In genomic region chr9:94511134-94511942, GRCh38 we compare ENCODE assay signal across 26 cellular contexts. TPM values are rescaled to one million over a fixed set of nuclear protein-coding genes. Genes with fewer than 3 reads are reported as not detected.
DNase-seq lines count a peak whose midpoint lies in the region; ATAC-seq, FAIRE-seq and TF ChIP-seq lines count a peak whose summit lies in the region.
"Had no signal": no experiment of that assay in that cellular context is flagged by ENCODE, and none has a peak within 500 bp of the region (broad histone marks: within the 10 kb centered on the region; RNA-seq: fewer than 3 reads in every experiment).

No MANE protein-coding gene starts in this region.

- TF ChIP-seq POLR2A in sigmoid colon (IDR thresholded peaks at IDR 0.05), result no peak

- no peak for FAIRE-seq in urothelium cell line (lab: Jason Lieb, UNC)
- FAIRE-seq: GM18507 had no signal

- no peak for ATAC-seq in GM21723 (IDR thresholded peaks at IDR 0.05; ENCODE audit: unreplicated experiment)
- ATAC-seq: activated CD8-positive, alpha-beta T cell treated with anti-CD3 and anti-CD28 coated beads, Interleukin-2, amount 10 ng/mL, durations not matched to agents 7 days and 5 days; activated T-cell treated with anti-CD3 and anti-CD28 coated beads, Interleukin-2, amount 50 U/mL, for 72 hours had no signal

- TF ChIP-seq CTCF in GM10266 (IDR thresholded peaks at IDR 0.05; ENCODE audit: control insufficient read depth, insufficient read depth, low read depth, missing control alignments) (no peak), sigmoid colon (IDR thresholded peaks at IDR 0.05) (no peak)

- intact Hi-C loops in sigmoid colon (cut with DNase I), result no loop called here

- peak; percentile 9 for DNase-seq in NCI-H82 (lab: John Stamatoyannopoulos, UW)
- DNase-seq in NCI-H82 treated with DMSO at 0.1 percent for 48 hours (lab: John Stamatoyannopoulos, UW; ENCODE audit: unreplicated experiment), result no peak
- DNase-seq in NCI-H774 (lab: John Stamatoyannopoulos, UW), result peak; percentile 27
- DNase-seq in urothelium cell line (ENCODE audit: low spot score), result peak; percentile 4
- no peak for DNase-seq in GM10266 (ENCODE audit: extremely low spot score)
- DNase-seq in sigmoid colon, result no peak
- DNase-seq: activated CD8-positive, alpha-beta T cell treated with anti-CD3 and anti-CD28 coated beads, Interleukin-2, amount 10 ng/mL, durations not matched to agents 7 days and 5 days; activated T-cell treated with anti-CD3 and anti-CD28 coated beads, Interleukin-2, amount 50 U/mL, for 72 hours; CD4-positive, CD25-positive, alpha-beta regulatory T cell; DMS79 treated with DMSO at 0.1 percent for 48 hours; foreskin melanocyte; MV-4-11; NCI-H187 treated with DMSO at 0.1 percent for 48 hours; NCI-H446 treated with DMSO at 0.1 percent for 48 hours; nephron progenitor cell; SHP77 treated with DMSO at 0.1 percent for 48 hours; WERI-Rb-1 had no signal

- H3K27ac ChIP-seq in sigmoid colon, result no peak overlapping the region
- H3K27ac ChIP-seq: epithelial cell of prostate, skin epidermis, WERI-Rb-1 had no signal

- H3K4me1 ChIP-seq in endocrine pancreas (ENCODE audit: control insufficient read depth, insufficient read depth, low read length) (peaks cover 6% of the 10 kb centered on the region), sigmoid colon (no peaks in the 10 kb centered on the region)

- H3K9me3 ChIP-seq in endocrine pancreas (ENCODE audit: control insufficient read depth, low read length), result no peaks in the 10 kb centered on the region
- no peaks in the 10 kb centered on the region for H3K9me3 ChIP-seq in sigmoid colon

- H3K36me3 ChIP-seq in endocrine pancreas (ENCODE audit: control insufficient read depth, insufficient read depth, low read length), result no peaks in the 10 kb centered on the region
- no peaks in the 10 kb centered on the region for H3K36me3 ChIP-seq in sigmoid colon
- H3K36me3 ChIP-seq: WERI-Rb-1 had no signal

- no peak for TF ChIP-seq EP300 in sigmoid colon (IDR thresholded peaks at IDR 0.05)

- H3K4me3 ChIP-seq in endocrine pancreas (ENCODE audit: control insufficient read depth, insufficient read depth, low read length) (peak overlapping the region; percentile 42), sigmoid colon (no peak overlapping the region)
- H3K4me3 ChIP-seq: skin epidermis had no signal

- WGBS in sigmoid colon, 2 donors, result 59% methylated on average over 6 of the region's 6 CpGs

- H3K9ac ChIP-seq in endocrine pancreas (ENCODE audit: control insufficient read depth, insufficient read depth, low read length), result no peak overlapping the region

- H3K27me3 ChIP-seq in endocrine pancreas (ENCODE audit: control insufficient read depth, insufficient read depth, low read length) (no peaks in the 10 kb centered on the region), sigmoid colon (no peaks in the 10 kb centered on the region)

RNA-seq across cellular contexts. Expression of gene PCAT7, which starts 43.5 kb away (rescaled TPM):
- total RNA-seq in sigmoid colon, result not detected
- polyA plus RNA-seq in sigmoid colon, result 1 to 10 TPM in 1 of 3 donors, under 1 TPM in 1, not detected in 1; 0.31 to 1.8 TPM
- total RNA-seq: A673; activated CD8-positive, alpha-beta T cell treated with anti-CD3 and anti-CD28 coated beads, Interleukin-2, amount 10 ng/mL, durations not matched to agents 7 days and 5 days; activated T-cell treated with anti-CD3 and anti-CD28 coated beads, Interleukin-2, amount 50 U/mL, for 72 hours; CD4-positive, CD25-positive, alpha-beta regulatory T cell; dermis microvascular lymphatic vessel endothelial cell; mesenteric fat pad; posterior vena cava had no signal
- polyA plus RNA-seq: CD4-positive, CD25-positive, alpha-beta regulatory T cell had no signal

Comparison
In these comparisons a context has a peak if more than half of its experiments do, and no peak if none do; other contexts are left out.
1. DNase-seq: peak in NCI-H82 (single experiment), NCI-H774 (single experiment) and urothelium cell line (single experiment); none in NCI-H82 treated with DMSO at 0.1 percent for 48 hours (single experiment), GM10266 (single experiment) and sigmoid colon (single experiment).